In genomic region chr6:167426074-167426473, GRCh38 we compare ENCODE assay signal across 1 cellular context.
TF ChIP-seq lines count a peak whose summit lies in the region.

No MANE protein-coding gene starts in this region.

TF ChIP-seq in GM23338, 12 proteins besides CTCF, POLR2A, EP300 and RAD21 (continued from another document):
- TF ChIP-seq, protein P1, sequence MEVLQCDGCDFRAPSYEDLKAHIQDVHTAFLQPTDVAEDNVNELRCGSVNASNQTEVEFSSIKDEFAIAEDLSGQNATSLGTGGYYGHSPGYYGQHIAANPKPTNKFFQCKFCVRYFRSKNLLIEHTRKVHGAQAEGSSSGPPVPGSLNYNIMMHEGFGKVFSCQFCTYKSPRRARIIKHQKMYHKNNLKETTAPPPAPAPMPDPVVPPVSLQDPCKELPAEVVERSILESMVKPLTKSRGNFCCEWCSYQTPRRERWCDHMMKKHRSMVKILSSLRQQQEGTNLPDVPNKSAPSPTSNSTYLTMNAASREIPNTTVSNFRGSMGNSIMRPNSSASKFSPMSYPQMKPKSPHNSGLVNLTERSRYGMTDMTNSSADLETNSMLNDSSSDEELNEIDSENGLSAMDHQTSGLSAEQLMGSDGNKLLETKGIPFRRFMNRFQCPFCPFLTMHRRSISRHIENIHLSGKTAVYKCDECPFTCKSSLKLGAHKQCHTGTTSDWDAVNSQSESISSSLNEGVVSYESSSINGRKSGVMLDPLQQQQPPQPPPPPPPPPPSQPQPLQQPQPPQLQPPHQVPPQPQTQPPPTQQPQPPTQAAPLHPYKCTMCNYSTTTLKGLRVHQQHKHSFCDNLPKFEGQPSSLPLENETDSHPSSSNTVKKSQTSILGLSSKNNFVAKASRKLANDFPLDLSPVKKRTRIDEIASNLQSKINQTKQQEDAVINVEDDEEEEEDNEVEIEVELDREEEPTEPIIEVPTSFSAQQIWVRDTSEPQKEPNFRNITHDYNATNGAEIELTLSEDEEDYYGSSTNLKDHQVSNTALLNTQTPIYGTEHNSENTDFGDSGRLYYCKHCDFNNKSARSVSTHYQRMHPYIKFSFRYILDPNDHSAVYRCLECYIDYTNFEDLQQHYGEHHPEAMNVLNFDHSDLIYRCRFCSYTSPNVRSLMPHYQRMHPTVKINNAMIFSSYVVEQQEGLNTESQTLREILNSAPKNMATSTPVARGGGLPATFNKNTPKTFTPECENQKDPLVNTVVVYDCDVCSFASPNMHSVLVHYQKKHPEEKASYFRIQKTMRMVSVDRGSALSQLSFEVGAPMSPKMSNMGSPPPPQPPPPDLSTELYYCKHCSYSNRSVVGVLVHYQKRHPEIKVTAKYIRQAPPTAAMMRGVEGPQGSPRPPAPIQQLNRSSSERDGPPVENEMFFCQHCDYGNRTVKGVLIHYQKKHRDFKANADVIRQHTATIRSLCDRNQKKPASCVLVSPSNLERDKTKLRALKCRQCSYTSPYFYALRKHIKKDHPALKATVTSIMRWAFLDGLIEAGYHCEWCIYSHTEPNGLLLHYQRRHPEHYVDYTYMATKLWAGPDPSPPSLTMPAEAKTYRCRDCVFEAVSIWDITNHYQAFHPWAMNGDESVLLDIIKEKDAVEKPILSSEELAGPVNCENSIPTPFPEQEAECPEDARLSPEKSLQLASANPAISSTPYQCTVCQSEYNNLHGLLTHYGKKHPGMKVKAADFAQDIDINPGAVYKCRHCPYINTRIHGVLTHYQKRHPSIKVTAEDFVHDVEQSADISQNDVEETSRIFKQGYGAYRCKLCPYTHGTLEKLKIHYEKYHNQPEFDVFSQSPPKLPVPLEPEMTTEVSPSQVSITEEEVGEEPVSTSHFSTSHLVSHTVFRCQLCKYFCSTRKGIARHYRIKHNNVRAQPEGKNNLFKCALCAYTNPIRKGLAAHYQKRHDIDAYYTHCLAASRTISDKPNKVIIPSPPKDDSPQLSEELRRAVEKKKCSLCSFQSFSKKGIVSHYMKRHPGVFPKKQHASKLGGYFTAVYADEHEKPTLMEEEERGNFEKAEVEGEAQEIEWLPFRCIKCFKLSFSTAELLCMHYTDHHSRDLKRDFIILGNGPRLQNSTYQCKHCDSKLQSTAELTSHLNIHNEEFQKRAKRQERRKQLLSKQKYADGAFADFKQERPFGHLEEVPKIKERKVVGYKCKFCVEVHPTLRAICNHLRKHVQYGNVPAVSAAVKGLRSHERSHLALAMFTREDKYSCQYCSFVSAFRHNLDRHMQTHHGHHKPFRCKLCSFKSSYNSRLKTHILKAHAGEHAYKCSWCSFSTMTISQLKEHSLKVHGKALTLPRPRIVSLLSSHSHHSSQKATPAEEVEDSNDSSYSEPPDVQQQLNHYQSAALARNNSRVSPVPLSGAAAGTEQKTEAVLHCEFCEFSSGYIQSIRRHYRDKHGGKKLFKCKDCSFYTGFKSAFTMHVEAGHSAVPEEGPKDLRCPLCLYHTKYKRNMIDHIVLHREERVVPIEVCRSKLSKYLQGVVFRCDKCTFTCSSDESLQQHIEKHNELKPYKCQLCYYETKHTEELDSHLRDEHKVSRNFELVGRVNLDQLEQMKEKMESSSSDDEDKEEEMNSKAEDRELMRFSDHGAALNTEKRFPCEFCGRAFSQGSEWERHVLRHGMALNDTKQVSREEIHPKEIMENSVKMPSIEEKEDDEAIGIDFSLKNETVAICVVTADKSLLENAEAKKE (CRISPR knock-in tag; IDR thresholded peaks at IDR 0.05), result no peak
- TF ChIP-seq EZH2 (IDR thresholded peaks at IDR 0.05; ENCODE audit: low read depth, unreplicated experiment) (no peak), ZNF114 (CRISPR knock-in tag; IDR thresholded peaks at IDR 0.05) (no peak)
